Comparison of ENCODE assay signal across 22 cellular contexts in genomic region chr5:132017738-132018625, GRCh38. TPM values are rescaled to one million over a fixed set of nuclear protein-coding genes. Genes with fewer than 3 reads are reported as not detected.
DNase-seq lines count a peak whose midpoint lies in the region; ATAC-seq and TF ChIP-seq lines count a peak whose summit lies in the region.
"Had no signal": no experiment of that assay in that cellular context is flagged by ENCODE, and none has a peak within 500 bp of the region (broad histone marks: within the 10 kb centered on the region; RNA-seq: fewer than 3 reads in every experiment).

No MANE protein-coding gene starts in this region.

- CTCF ChIA-PET in activated CD4-positive, alpha-beta T cell treated with anti-CD3 and anti-CD28 coated beads for 36 hours (lab: Charles Lee): interaction anchor here (0.7 to 1.0 kb wide), 2 partner anchors 10 to 428 kb away, joined by 3 read pairs; no protein-coding TSS in a partner anchor

- no peak overlapping the region for H3K4me3 Mint-ChIP-seq in activated T-cell treated with anti-CD3 and anti-CD28 coated beads, Interleukin-2, amount 50 U/mL, for 4 hours
- H3K4me3 Mint-ChIP-seq in central memory CD8-positive, alpha-beta T cell: no peak overlapping the region
- H3K4me3 Mint-ChIP-seq in activated CD4-positive, alpha-beta T cell treated with anti-CD3 and anti-CD28 coated beads for 36 hours: no peak overlapping the region
- H3K4me3 Mint-ChIP-seq: activated naive CD4-positive, alpha-beta T cell treated with anti-CD3 and anti-CD28 coated beads for 36 hours; CD8-positive, alpha-beta T cell had no signal

- H3K27ac Mint-ChIP-seq in central memory CD8-positive, alpha-beta T cell (ENCODE audit: low read depth): peak overlapping the region; percentile 91
- no peak overlapping the region for H3K27ac Mint-ChIP-seq in activated CD4-positive, alpha-beta T cell treated with anti-CD3 and anti-CD28 coated beads for 36 hours
- H3K27ac Mint-ChIP-seq: activated naive CD4-positive, alpha-beta T cell treated with anti-CD3 and anti-CD28 coated beads for 36 hours; CD8-positive, alpha-beta T cell had no signal

- H3K9me3 Mint-ChIP-seq in activated T-cell treated with anti-CD3 and anti-CD28 coated beads, Interleukin-2, amount 50 U/mL, for 4 hours: no peaks in the 10 kb centered on the region
- no peaks in the 10 kb centered on the region for H3K9me3 Mint-ChIP-seq in central memory CD8-positive, alpha-beta T cell
- H3K9me3 Mint-ChIP-seq in activated CD4-positive, alpha-beta T cell treated with anti-CD3 and anti-CD28 coated beads for 36 hours (ENCODE audit: low read depth): no peaks in the 10 kb centered on the region
- H3K9me3 Mint-ChIP-seq: activated naive CD4-positive, alpha-beta T cell treated with anti-CD3 and anti-CD28 coated beads for 36 hours; CD8-positive, alpha-beta T cell had no signal

- H2AFZ ChIP-seq in MM.1S (ENCODE audit: low read length): no peak overlapping the region

- no peaks in the 10 kb centered on the region for H3K36me3 Mint-ChIP-seq in activated T-cell treated with anti-CD3 and anti-CD28 coated beads, Interleukin-2, amount 50 U/mL, for 4 hours (ENCODE audit: insufficient read depth)
- H3K36me3 Mint-ChIP-seq in central memory CD8-positive, alpha-beta T cell (ENCODE audit: insufficient read depth): no peaks in the 10 kb centered on the region
- H3K36me3 Mint-ChIP-seq in activated CD4-positive, alpha-beta T cell treated with anti-CD3 and anti-CD28 coated beads for 36 hours (ENCODE audit: low read depth): no peaks in the 10 kb centered on the region
- H3K36me3 Mint-ChIP-seq: CD8-positive, alpha-beta T cell had no signal

- H3K79me2 ChIP-seq in MM.1S (ENCODE audit: low read length): no peaks in the 10 kb centered on the region

- H3K4me1 Mint-ChIP-seq in activated T-cell treated with anti-CD3 and anti-CD28 coated beads, Interleukin-2, amount 50 U/mL, for 4 hours (ENCODE audit: low read depth): peaks cover 46% of the 10 kb centered on the region
- peaks cover 40% of the 10 kb centered on the region for H3K4me1 Mint-ChIP-seq in central memory CD8-positive, alpha-beta T cell
- H3K4me1 Mint-ChIP-seq in activated CD4-positive, alpha-beta T cell treated with anti-CD3 and anti-CD28 coated beads for 36 hours: peaks cover 41% of the 10 kb centered on the region

- TF ChIP-seq CTCF in MM.1S (IDR thresholded peaks at IDR 0.05; ENCODE audit: low read length): no peak

- H3K9me3 ChIP-seq in MM.1S (replicated peaks; ENCODE audit: insufficient read depth, low read length): no peaks in the 10 kb centered on the region
- H3K9me3 ChIP-seq: heart left ventricle, mucosa of descending colon had no signal

- peak overlapping the region; percentile 3; the same call in 1 of the 2 replicates for H3K4me2 ChIP-seq in MM.1S (ENCODE audit: low read depth, low read length)
- H3K4me2 ChIP-seq: smooth muscle cell had no signal

- H3K9ac ChIP-seq in MM.1S (ENCODE audit: low read length): no peak overlapping the region

- H3K27me3 ChIP-seq in MM.1S (replicated peaks; ENCODE audit: insufficient read depth, low read length): peaks cover 76% of the 10 kb centered on the region

- H3K27ac ChIP-seq in MM.1S (ENCODE audit: low read length): no peak overlapping the region
- H3K27ac ChIP-seq: heart left ventricle, VCaP had no signal

- no peaks in the 10 kb centered on the region for H3K36me3 ChIP-seq in MM.1S (replicated peaks; ENCODE audit: insufficient read depth, low read length)
- H3K36me3 ChIP-seq: heart left ventricle had no signal

- peaks cover 27% of the 10 kb centered on the region for H3F3A ChIP-seq in MM.1S (ENCODE audit: insufficient read depth, low read length)

- intact Hi-C loops in activated CD4-positive, alpha-beta T cell treated with anti-CD3 and anti-CD28 coated beads for 36 hours (cut with DNase I, micrococcal nuclease): no loop called here

- peaks cover 7% of the 10 kb centered on the region; the same call in 1 of the 2 replicates for H4K20me1 ChIP-seq in MM.1S (ENCODE audit: insufficient read depth, low read length)

- no peak for ATAC-seq in activated T-cell treated with anti-CD3 and anti-CD28 coated beads, Interleukin-2, amount 50 U/mL, for 4 hours
- no peak for ATAC-seq in central memory CD8-positive, alpha-beta T cell (replicated peaks; ENCODE audit: extremely low read depth, poor library complexity, severe bottlenecking)
- ATAC-seq in GM19395 (IDR thresholded peaks at IDR 0.05; ENCODE audit: unreplicated experiment) (no peak), GM21786 (IDR thresholded peaks at IDR 0.05; ENCODE audit: unreplicated experiment) (no peak)
- ATAC-seq in activated CD4-positive, alpha-beta T cell treated with anti-CD3 and anti-CD28 coated beads for 36 hours: no peak
- ATAC-seq: CD8-positive, alpha-beta T cell; heart left ventricle; left ventricle myocardium superior; mucosa of descending colon had no signal

- no peaks in the 10 kb centered on the region for H3K9me2 ChIP-seq in MM.1S (replicated peaks; ENCODE audit: insufficient read depth, low read length)

- POLR2A ChIA-PET in activated CD4-positive, alpha-beta T cell treated with anti-CD3 and anti-CD28 coated beads for 36 hours (lab: Charles Lee): no interaction called here

- no peak overlapping the region for H3K4me3 ChIP-seq in MM.1S (ENCODE audit: low read length)
- H3K4me3 ChIP-seq: heart left ventricle, mucosa of descending colon, smooth muscle cell had no signal

- peaks cover 36% of the 10 kb centered on the region for H3K4me1 ChIP-seq in MM.1S (ENCODE audit: low read length)

- peak; percentile 14 for DNase-seq in activated T-cell treated with anti-CD3 and anti-CD28 coated beads, Interleukin-2, amount 50 U/mL, for 1 hour
- DNase-seq in activated T-cell treated with anti-CD3 and anti-CD28 coated beads, Interleukin-2, amount 50 U/mL, for 4 hours: no peak
- peak; percentile 48 for DNase-seq in MM.1S
- peak in 1 of 2 donors; percentile 7 for DNase-seq in central memory CD8-positive, alpha-beta T cell (ENCODE audit: low spot score in 2 of 2)
- DNase-seq in stimulated activated CD8-positive, alpha-beta memory T cell treated with anti-CD3 and anti-CD28 coated beads, Interleukin-4, amount 100 ng/mL, for 48 hours: peak; percentile 20
- DNase-seq in activated CD4-positive, alpha-beta T cell treated with anti-CD3 and anti-CD28 coated beads for 36 hours: no peak
- DNase-seq: activated naive CD4-positive, alpha-beta T cell treated with anti-CD3 and anti-CD28 coated beads for 36 hours; DND-41; left ventricle myocardium superior; mucosa of descending colon; MV-4-11; NCI-H1930; NCI-H345; SW 1271 had no signal

- peaks cover 17% of the 10 kb centered on the region for H3K27me3 Mint-ChIP-seq in activated T-cell treated with anti-CD3 and anti-CD28 coated beads, Interleukin-2, amount 50 U/mL, for 4 hours (ENCODE audit: low read depth)
- peaks cover 16% of the 10 kb centered on the region for H3K27me3 Mint-ChIP-seq in central memory CD8-positive, alpha-beta T cell
- H3K27me3 Mint-ChIP-seq in activated CD4-positive, alpha-beta T cell treated with anti-CD3 and anti-CD28 coated beads for 36 hours: peaks cover 48% of the 10 kb centered on the region

RNA-seq across cellular contexts. Expression of gene ACSL6, which starts 6.5 kb away (rescaled TPM):
- total RNA-seq in activated T-cell treated with anti-CD3 and anti-CD28 coated beads, Interleukin-2, amount 50 U/mL, for 4 hours: 10 to 100 TPM; 25.0 to 38.0 (median 27.1) TPM
- total RNA-seq in activated CD4-positive, alpha-beta T cell treated with anti-CD3 and anti-CD28 coated beads for 36 hours: 1 to 10 TPM; 3.1 to 3.3 TPM
- total RNA-seq: pulmonary artery endothelial cell, RPMI7951, smooth muscle cell had no signal

RNA-seq across cellular contexts. Expression of gene IL3, which starts 42.5 kb away (rescaled TPM):
- 100 to 1,000 TPM in 2 of 3 donors, 10 to 100 TPM in 1; 94.6 to 152 (median 138) TPM for total RNA-seq in activated T-cell treated with anti-CD3 and anti-CD28 coated beads, Interleukin-2, amount 50 U/mL, for 4 hours
- total RNA-seq in activated CD4-positive, alpha-beta T cell treated with anti-CD3 and anti-CD28 coated beads for 36 hours: 10 to 100 TPM; 10.8 to 11.6 TPM
- total RNA-seq: activated naive CD4-positive, alpha-beta T cell treated with anti-CD3 and anti-CD28 coated beads for 36 hours; CD8-positive, alpha-beta T cell; heart left ventricle; left ventricle myocardium superior; mucosa of descending colon; pulmonary artery endothelial cell; RPMI7951; smooth muscle cell had no signal

RNA-seq across cellular contexts. Expression of gene CSF2, which starts 55.6 kb away (rescaled TPM):
- 100 to 1,000 TPM; 130 to 283 (median 277) TPM for total RNA-seq in activated T-cell treated with anti-CD3 and anti-CD28 coated beads, Interleukin-2, amount 50 U/mL, for 4 hours
- 10 to 100 TPM; 52.6 to 59.5 TPM for total RNA-seq in activated CD4-positive, alpha-beta T cell treated with anti-CD3 and anti-CD28 coated beads for 36 hours
- total RNA-seq: left ventricle myocardium superior, mucosa of descending colon, pulmonary artery endothelial cell, smooth muscle cell had no signal

Comparison
In these comparisons a context has a peak if more than half of its experiments do, and no peak if none do; other contexts are left out.
1. DNase-seq: peak in activated T-cell treated with anti-CD3 and anti-CD28 coated beads, Interleukin-2, amount 50 U/mL, for 1 hour (single experiment), MM.1S (single experiment) and stimulated activated CD8-positive, alpha-beta memory T cell treated with anti-CD3 and anti-CD28 coated beads, Interleukin-4, amount 100 ng/mL, for 48 hours (single experiment); none in activated T-cell treated with anti-CD3 and anti-CD28 coated beads, Interleukin-2, amount 50 U/mL, for 4 hours (single experiment) and activated CD4-positive, alpha-beta T cell treated with anti-CD3 and anti-CD28 coated beads for 36 hours (single experiment).
2. RNA of gene ACSL6, which starts 6.5 kb away (total RNA-seq): 25.0 to 38.0 TPM in activated T-cell treated with anti-CD3 and anti-CD28 coated beads, Interleukin-2, amount 50 U/mL, for 4 hours; 3.1 to 3.3 TPM in activated CD4-positive, alpha-beta T cell treated with anti-CD3 and anti-CD28 coated beads for 36 hours; every median in the first group is over 4 times any median in the second.
3. RNA of gene IL3, which starts 42.5 kb away (total RNA-seq): 94.6 to 152 TPM in activated T-cell treated with anti-CD3 and anti-CD28 coated beads, Interleukin-2, amount 50 U/mL, for 4 hours; 10.8 to 11.6 TPM in activated CD4-positive, alpha-beta T cell treated with anti-CD3 and anti-CD28 coated beads for 36 hours; every median in the first group is over 4 times any median in the second.